18 cellular contexts compared by ENCODE assay signal in the genomic region with DNA sequence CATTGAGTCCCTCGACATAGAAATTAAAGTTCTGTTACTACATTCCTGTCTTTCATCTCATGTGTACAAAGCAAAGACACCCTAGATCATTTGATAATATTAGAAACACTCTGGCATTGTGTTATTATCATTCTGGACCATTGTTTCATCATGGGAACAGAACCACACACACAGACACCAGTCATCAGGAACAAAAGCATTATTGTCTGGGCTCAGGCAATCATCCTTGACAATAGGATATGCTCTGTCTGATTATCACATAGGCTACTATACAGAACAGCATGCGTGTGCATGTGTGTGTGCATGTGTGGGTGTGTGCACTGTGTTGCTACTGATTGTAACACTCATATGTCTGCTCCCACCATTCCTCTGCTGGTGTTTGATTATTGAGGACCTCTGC.
"Had no signal": no experiment of that assay in that cellular context is flagged by ENCODE, and none has a peak within 500 bp of the region (broad histone marks: within the 10 kb centered on the region; RNA-seq: fewer than 3 reads in every experiment).

No MANE protein-coding gene starts in this region.

- H3K4me1 Mint-ChIP-seq: activated naive CD8-positive, alpha-beta T cell treated with anti-CD3 and anti-CD28 coated beads, Interleukin-2, amount 10 ng/mL, durations not matched to agents 7 days and 5 days had no signal

- H3K9me3 Mint-ChIP-seq: natural killer cell treated with Interleukin-12 subunit alpha and Interleukin-12 subunit beta and Interleukin-15 and Interleukin-18, amount 100 ng/mL, for 72 hours had no signal

- H3K36me3 Mint-ChIP-seq: activated CD4-positive, alpha-beta memory T cell treated with anti-CD3 and anti-CD28 coated beads for 36 hours; activated naive CD8-positive, alpha-beta T cell treated with anti-CD3 and anti-CD28 coated beads, Interleukin-2, amount 10 ng/mL, durations not matched to agents 7 days and 5 days; natural killer cell treated with Interleukin-12 subunit alpha and Interleukin-12 subunit beta and Interleukin-15 and Interleukin-18, amount 100 ng/mL, for 72 hours had no signal

- ATAC-seq: natural killer cell treated with Interleukin-12 subunit alpha and Interleukin-12 subunit beta and Interleukin-15 and Interleukin-18, amount 100 ng/mL, for 72 hours; right cardiac atrium; T-helper 17 cell had no signal

- H3K4me3 Mint-ChIP-seq: activated CD4-positive, alpha-beta memory T cell treated with anti-CD3 and anti-CD28 coated beads for 36 hours; activated naive CD8-positive, alpha-beta T cell treated with anti-CD3 and anti-CD28 coated beads, Interleukin-2, amount 10 ng/mL, durations not matched to agents 7 days and 5 days; natural killer cell treated with Interleukin-12 subunit alpha and Interleukin-12 subunit beta and Interleukin-15 and Interleukin-18, amount 100 ng/mL, for 72 hours; T-helper 17 cell had no signal

- H3K27ac Mint-ChIP-seq: activated CD4-positive, alpha-beta memory T cell treated with anti-CD3 and anti-CD28 coated beads for 36 hours; activated naive CD8-positive, alpha-beta T cell treated with anti-CD3 and anti-CD28 coated beads, Interleukin-2, amount 10 ng/mL, durations not matched to agents 7 days and 5 days; natural killer cell treated with Interleukin-12 subunit alpha and Interleukin-12 subunit beta and Interleukin-15 and Interleukin-18, amount 100 ng/mL, for 72 hours; T-helper 17 cell had no signal

- DNase-seq: activated CD4-positive, alpha-beta memory T cell treated with anti-CD3 and anti-CD28 coated beads for 36 hours; activated CD4-positive, alpha-beta T cell treated with anti-CD3 and anti-CD28 coated beads for 48 hours; activated naive CD4-positive, alpha-beta T cell treated with Interleukin-2 at 50 U/mL for 16 hours; activated naive CD8-positive, alpha-beta T cell treated with anti-CD3 and anti-CD28 coated beads, Interleukin-2, amount 10 ng/mL, durations not matched to agents 7 days and 5 days; activated T-cell treated with anti-CD3 and anti-CD28 coated beads, Interleukin-2, amount 50 U/mL, for 48 hours; amniotic stem cell; effector CD4-positive, alpha-beta T cell; erythroblast; foreskin fibroblast; glutamatergic neuron; left ventricle myocardium inferior; right cardiac atrium; stimulated activated CD4-positive, alpha-beta T cell treated with anti-CD3 and anti-CD28 coated beads, Interleukin-4, amount 100 ng/mL, for 24 hours; stimulated activated naive CD4-positive, alpha-beta T cell treated with Interleukin-2 at 50 U/mL for 16 hours; T-helper 17 cell; tibial artery had no signal

- H3K27ac ChIP-seq: left ventricle myocardium inferior, prostate gland, tibial artery had no signal
